Comparison of ENCODE assay signal across 20 cellular contexts in the genomic region with DNA sequence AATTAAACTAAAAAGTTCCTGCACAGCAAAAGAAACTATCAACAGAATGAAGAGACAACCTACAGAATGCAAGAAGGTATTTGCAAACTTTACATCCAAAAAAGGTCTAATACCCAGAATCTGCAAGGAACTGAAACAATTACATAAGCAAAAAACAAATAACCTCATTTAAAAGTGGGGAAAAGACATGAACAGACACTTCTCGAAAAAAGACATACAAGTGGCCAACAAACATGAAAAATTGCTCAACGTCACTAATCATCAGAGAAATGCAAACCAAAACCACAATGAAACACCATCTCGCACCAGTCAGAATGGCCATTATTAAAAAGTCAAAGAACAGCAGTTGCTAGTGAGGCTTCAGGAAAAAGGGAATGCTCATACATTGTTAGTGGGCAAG. TPM values are rescaled to one million over a fixed set of nuclear protein-coding genes. Genes with fewer than 3 reads are reported as not detected.
"Had no signal": no experiment of that assay in that cellular context is flagged by ENCODE, and none has a peak within 500 bp of the region (broad histone marks: within the 10 kb centered on the region; RNA-seq: fewer than 3 reads in every experiment).

No MANE protein-coding gene starts in this region.

- H3K4me3 ChIP-seq: ascending aorta, hepatocyte, left lung, sigmoid colon, thoracic aorta, upper lobe of right lung had no signal

- H3K9me3 ChIP-seq: ascending aorta, sigmoid colon, thoracic aorta, upper lobe of right lung had no signal

- H3K27me3 Mint-ChIP-seq: activated naive CD8-positive, alpha-beta T cell treated with anti-CD3 and anti-CD28 coated beads, Interleukin-2, amount 50 U/mL, for 24 hours had no signal

- H3K27ac ChIP-seq: ascending aorta, hepatocyte, sigmoid colon, thoracic aorta, upper lobe of right lung, VCaP had no signal

- DNase-seq: activated CD4-positive, alpha-beta T cell treated with anti-CD3 and anti-CD28 coated beads, Interleukin-2, amount 50 U/mL, for 48 hours; activated naive CD4-positive, alpha-beta T cell treated with anti-CD3 and anti-CD28 coated beads for 36 hours; activated naive CD8-positive, alpha-beta T cell treated with anti-CD3 and anti-CD28 coated beads, Interleukin-2, amount 50 U/mL, for 24 hours; activated T-cell treated with anti-CD3 and anti-CD28 coated beads, Interleukin-2, amount 50 U/mL, for 1 hour; left lung; mammary epithelial cell; sigmoid colon; stimulated activated CD4-positive, alpha-beta T cell treated with anti-CD3 and anti-CD28 coated beads, Interleukin-12 subunit alpha, Interleukin-12 subunit beta, amount 100 ng/mL, for 4 hours; stimulated activated CD4-positive, alpha-beta T cell treated with anti-CD3 and anti-CD28 coated beads, Interleukin-2, amount 100 ng/mL, for 24 hours; upper lobe of right lung had no signal

- H3K4me2 ChIP-seq: hepatocyte had no signal

- H3K4me1 ChIP-seq: ascending aorta, sigmoid colon, upper lobe of right lung had no signal

- H3K79me2 ChIP-seq: hepatocyte had no signal

- H3K27me3 ChIP-seq: ascending aorta, hepatocyte, left lung, sigmoid colon, upper lobe of right lung had no signal

- H3K27ac Mint-ChIP-seq: activated naive CD4-positive, alpha-beta T cell treated with anti-CD3 and anti-CD28 coated beads for 36 hours; activated naive CD8-positive, alpha-beta T cell treated with anti-CD3 and anti-CD28 coated beads, Interleukin-2, amount 50 U/mL, for 24 hours; activated T-helper 2 cell treated with anti-CD3 and anti-CD28 coated beads, Interferon-gamma antibody, Interleukin-2, Interleukin-4, amounts not matched to agents 10 μg/mL and 5 μg/mL and 100 μg/mL, durations not matched to agents 14 hours and 24 hours and 36 hours had no signal

- H3K4me3 Mint-ChIP-seq: activated naive CD4-positive, alpha-beta T cell treated with anti-CD3 and anti-CD28 coated beads for 36 hours; activated naive CD8-positive, alpha-beta T cell treated with anti-CD3 and anti-CD28 coated beads, Interleukin-2, amount 50 U/mL, for 24 hours; neural crest cell had no signal

- H3K36me3 ChIP-seq: ascending aorta, left lung, sigmoid colon, thoracic aorta, upper lobe of right lung had no signal

- H2AFZ ChIP-seq: hepatocyte had no signal

RNA-seq across cellular contexts. Expression of gene PDE6H, which starts 15.2 kb away (rescaled TPM):
- total RNA-seq: activated naive CD4-positive, alpha-beta T cell treated with anti-CD3 and anti-CD28 coated beads for 36 hours; activated T-helper 2 cell treated with anti-CD3 and anti-CD28 coated beads, Interferon-gamma antibody, Interleukin-2, Interleukin-4, amounts not matched to agents 10 μg/mL and 5 μg/mL and 100 μg/mL, durations not matched to agents 14 hours and 24 hours and 36 hours; ascending aorta; esophagus mucosa; glomerular endothelial cell; hepatocyte; left lung; mammary epithelial cell; neural crest cell; osteocyte; sigmoid colon; thoracic aorta; upper lobe of right lung had no signal
- polyA plus RNA-seq: hepatocyte, keratinocyte, mammary epithelial cell, sigmoid colon had no signal

RNA-seq across cellular contexts. Expression of gene ERP27, which starts 49.7 kb away (rescaled TPM):
- total RNA-seq: ascending aorta, glomerular endothelial cell, mammary epithelial cell, neural crest cell, sigmoid colon had no signal
